In the genomic region with DNA sequence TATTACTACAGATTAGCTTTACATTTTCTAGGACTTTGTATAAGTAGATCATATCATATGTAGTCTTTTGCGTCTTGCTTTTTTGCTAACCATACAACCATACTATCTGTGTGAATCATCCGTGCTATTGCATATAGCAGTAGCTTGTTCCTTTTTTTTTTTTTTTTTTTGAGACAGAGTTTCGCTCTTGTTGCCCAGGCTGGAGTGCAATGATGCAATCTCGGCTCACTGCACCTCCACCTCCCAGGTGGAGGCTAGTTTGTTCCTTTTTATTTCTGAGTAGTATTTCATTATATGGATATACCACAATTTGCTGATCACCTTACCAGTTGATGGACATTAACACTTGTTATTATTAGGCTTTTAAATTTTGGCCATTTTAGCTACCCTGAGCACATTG, we compare ENCODE assay signal across 1 cellular context.
TF ChIP-seq lines count a peak whose summit lies in the region.

No MANE protein-coding gene starts in this region.

TF ChIP-seq in GM12878, 131 proteins besides CTCF, POLR2A, EP300 and RAD21 (continued from another document):
- TF ChIP-seq NKRF (conservative IDR thresholded peaks at IDR 0.05) (no peak), NBN (IDR thresholded peaks at IDR 0.05) (no peak), TARDBP (IDR thresholded peaks at IDR 0.05; ENCODE audit: borderline replicate concordance) (no peak)
- TF ChIP-seq, protein P1, sequence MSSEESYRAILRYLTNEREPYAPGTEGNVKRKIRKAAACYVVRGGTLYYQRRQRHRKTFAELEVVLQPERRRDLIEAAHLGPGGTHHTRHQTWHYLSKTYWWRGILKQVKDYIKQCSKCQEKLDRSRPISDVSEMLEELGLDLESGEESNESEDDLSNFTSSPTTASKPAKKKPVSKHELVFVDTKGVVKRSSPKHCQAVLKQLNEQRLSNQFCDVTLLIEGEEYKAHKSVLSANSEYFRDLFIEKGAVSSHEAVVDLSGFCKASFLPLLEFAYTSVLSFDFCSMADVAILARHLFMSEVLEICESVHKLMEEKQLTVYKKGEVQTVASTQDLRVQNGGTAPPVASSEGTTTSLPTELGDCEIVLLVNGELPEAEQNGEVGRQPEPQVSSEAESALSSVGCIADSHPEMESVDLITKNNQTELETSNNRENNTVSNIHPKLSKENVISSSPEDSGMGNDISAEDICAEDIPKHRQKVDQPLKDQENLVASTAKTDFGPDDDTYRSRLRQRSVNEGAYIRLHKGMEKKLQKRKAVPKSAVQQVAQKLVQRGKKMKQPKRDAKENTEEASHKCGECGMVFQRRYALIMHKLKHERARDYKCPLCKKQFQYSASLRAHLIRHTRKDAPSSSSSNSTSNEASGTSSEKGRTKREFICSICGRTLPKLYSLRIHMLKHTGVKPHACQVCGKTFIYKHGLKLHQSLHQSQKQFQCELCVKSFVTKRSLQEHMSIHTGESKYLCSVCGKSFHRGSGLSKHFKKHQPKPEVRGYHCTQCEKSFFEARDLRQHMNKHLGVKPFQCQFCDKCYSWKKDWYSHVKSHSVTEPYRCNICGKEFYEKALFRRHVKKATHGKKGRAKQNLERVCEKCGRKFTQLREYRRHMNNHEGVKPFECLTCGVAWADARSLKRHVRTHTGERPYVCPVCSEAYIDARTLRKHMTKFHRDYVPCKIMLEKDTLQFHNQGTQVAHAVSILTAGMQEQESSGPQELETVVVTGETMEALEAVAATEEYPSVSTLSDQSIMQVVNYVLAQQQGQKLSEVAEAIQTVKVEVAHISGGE (CRISPR knock-in tag; IDR thresholded peaks at IDR 0.05), result no peak
